ENCODE assay signal across 19 cellular contexts in the genomic region with DNA sequence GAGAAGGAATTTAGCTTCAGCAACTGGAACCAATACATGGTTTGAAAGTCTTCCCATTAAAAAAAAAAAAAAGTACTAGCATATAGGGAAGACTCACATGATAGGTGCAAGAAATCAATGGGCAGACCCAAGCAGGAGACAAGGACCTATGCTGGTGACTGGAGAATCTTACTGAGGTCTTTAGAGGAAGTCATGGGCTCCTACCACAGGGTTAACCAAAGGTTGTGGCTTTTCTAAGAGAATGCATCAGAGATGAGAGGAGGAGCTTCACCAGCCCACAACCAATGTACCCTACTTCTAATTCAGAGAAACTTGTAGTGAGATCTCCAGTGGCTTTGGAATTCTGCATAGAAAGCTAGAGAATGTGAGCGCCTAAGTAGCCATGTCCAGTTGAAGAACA.
DNase-seq lines count a peak whose midpoint lies in the region; ATAC-seq, FAIRE-seq and TF ChIP-seq lines count a peak whose summit lies in the region.
"Had no signal": no experiment of that assay in that cellular context is flagged by ENCODE, and none has a peak within 500 bp of the region (broad histone marks: within the 10 kb centered on the region; RNA-seq: fewer than 3 reads in every experiment).

No MANE protein-coding gene starts in this region.

- no peaks in the 10 kb centered on the region for H3K9me3 Mint-ChIP-seq in activated CD4-positive, alpha-beta T cell treated with anti-CD3 and anti-CD28 coated beads, Interleukin-2, amount 10 ng/mL, durations not matched to agents 24 days and 14 days
- H3K9me3 Mint-ChIP-seq in neural crest cell = no peaks in the 10 kb centered on the region
- H3K9me3 Mint-ChIP-seq in natural killer cell treated with Interleukin-12 subunit alpha and Interleukin-12 subunit beta and Interleukin-15 and Interleukin-18, amount 100 ng/mL, for 72 hours = peaks cover 13% of the 10 kb centered on the region
- H3K9me3 Mint-ChIP-seq: activated CD4-positive, alpha-beta T cell treated with anti-CD3 and anti-CD28 coated beads, Interleukin-2, amount 10 ng/mL, durations not matched to agents 7 days and 5 days; T-helper 2 cell treated with Interferon-gamma antibody and Interleukin-4, amounts not matched to agents 5 μg/mL and 100 μg/mL, for 36 hours had no signal

- H3K36me3 Mint-ChIP-seq in activated CD4-positive, alpha-beta T cell treated with anti-CD3 and anti-CD28 coated beads, Interleukin-2, amount 10 ng/mL, durations not matched to agents 24 days and 14 days (ENCODE audit: low read depth) = no peaks in the 10 kb centered on the region
- no peaks in the 10 kb centered on the region for H3K36me3 Mint-ChIP-seq in neural crest cell (ENCODE audit: low read depth)
- H3K36me3 Mint-ChIP-seq in natural killer cell treated with Interleukin-12 subunit alpha and Interleukin-12 subunit beta and Interleukin-15 and Interleukin-18, amount 100 ng/mL, for 72 hours = no peaks in the 10 kb centered on the region

- TF ChIP-seq CTCF in neural crest cell (conservative IDR thresholded peaks at IDR 0.05) = no peak

- DNase-seq in activated CD4-positive, alpha-beta T cell treated with anti-CD3 and anti-CD28 coated beads, Interleukin-2, amount 10 ng/mL, durations not matched to agents 24 days and 14 days = peak; percentile 57
- no peak for DNase-seq in activated CD4-positive, alpha-beta T cell treated with anti-CD3 and anti-CD28 coated beads for 48 hours
- DNase-seq in neural crest cell (ENCODE audit: low read depth, low spot score) = no peak
- DNase-seq in natural killer cell treated with Interleukin-12 subunit alpha and Interleukin-12 subunit beta and Interleukin-15 and Interleukin-18, amount 100 ng/mL, for 72 hours (ENCODE audit: low spot score) = no peak
- DNase-seq in nucleus accumbens (lab: John Stamatoyannopoulos, UW) = no peak
- no peak for DNase-seq in HTR-8/SVneo (ENCODE audit: insufficient read length, low spot score)
- DNase-seq: 8988T; activated CD4-positive, alpha-beta T cell treated with anti-CD3 and anti-CD28 coated beads, Interleukin-2, amount 10 ng/mL, durations not matched to agents 7 days and 5 days; activated T-cell treated with anti-CD3 and anti-CD28 coated beads, Interleukin-2, amount 50 U/mL, for 48 hours; DMS53; left ventricle myocardium inferior; NCI-H1694; ovary; SHP77 treated with DMSO at 0.1 percent for 48 hours; sigmoid colon had no signal

- intact Hi-C loops in activated CD4-positive, alpha-beta T cell treated with anti-CD3 and anti-CD28 coated beads, Interleukin-2, amount 10 ng/mL, durations not matched to agents 24 days and 14 days (cut with micrococcal nuclease) = no loop called here

- H3K27me3 Mint-ChIP-seq in activated CD4-positive, alpha-beta T cell treated with anti-CD3 and anti-CD28 coated beads, Interleukin-2, amount 10 ng/mL, durations not matched to agents 24 days and 14 days = no peaks in the 10 kb centered on the region
- H3K27me3 Mint-ChIP-seq in neural crest cell (ENCODE audit: low read depth) = no peaks in the 10 kb centered on the region
- H3K27me3 Mint-ChIP-seq in natural killer cell treated with Interleukin-12 subunit alpha and Interleukin-12 subunit beta and Interleukin-15 and Interleukin-18, amount 100 ng/mL, for 72 hours = no peaks in the 10 kb centered on the region
- H3K27me3 Mint-ChIP-seq: central memory CD8-positive, alpha-beta T cell had no signal

- ATAC-seq in GM21529 (IDR thresholded peaks at IDR 0.05; ENCODE audit: unreplicated experiment) (peak; percentile 60), HG03175 (IDR thresholded peaks at IDR 0.05; ENCODE audit: unreplicated experiment) (peak; percentile 78)
- ATAC-seq in natural killer cell treated with Interleukin-12 subunit alpha and Interleukin-12 subunit beta and Interleukin-15 and Interleukin-18, amount 100 ng/mL, for 72 hours = no peak

- FAIRE-seq in HTR-8/SVneo (lab: Jason Lieb, UNC) = no peak

- H3K27ac Mint-ChIP-seq in activated CD4-positive, alpha-beta T cell treated with anti-CD3 and anti-CD28 coated beads, Interleukin-2, amount 10 ng/mL, durations not matched to agents 24 days and 14 days = no peak overlapping the region
- peak overlapping the region; percentile 10 for H3K27ac Mint-ChIP-seq in neural crest cell (ENCODE audit: unreplicated experiment)
- no peak overlapping the region for H3K27ac Mint-ChIP-seq in natural killer cell treated with Interleukin-12 subunit alpha and Interleukin-12 subunit beta and Interleukin-15 and Interleukin-18, amount 100 ng/mL, for 72 hours
- H3K27ac Mint-ChIP-seq: activated CD4-positive, alpha-beta T cell treated with anti-CD3 and anti-CD28 coated beads, Interleukin-2, amount 10 ng/mL, durations not matched to agents 7 days and 5 days; T-helper 2 cell treated with Interferon-gamma antibody and Interleukin-4, amounts not matched to agents 5 μg/mL and 100 μg/mL, for 36 hours had no signal

- H3K4me1 Mint-ChIP-seq in activated CD4-positive, alpha-beta T cell treated with anti-CD3 and anti-CD28 coated beads, Interleukin-2, amount 10 ng/mL, durations not matched to agents 24 days and 14 days = peaks cover 4% of the 10 kb centered on the region
- H3K4me1 Mint-ChIP-seq in neural crest cell = peaks cover 46% of the 10 kb centered on the region
- H3K4me1 Mint-ChIP-seq in natural killer cell treated with Interleukin-12 subunit alpha and Interleukin-12 subunit beta and Interleukin-15 and Interleukin-18, amount 100 ng/mL, for 72 hours (ENCODE audit: low read depth in 2 of 2) = no peaks in the 10 kb centered on the region
- H3K4me1 Mint-ChIP-seq: central memory CD8-positive, alpha-beta T cell had no signal

- H3K4me3 Mint-ChIP-seq in activated CD4-positive, alpha-beta T cell treated with anti-CD3 and anti-CD28 coated beads, Interleukin-2, amount 10 ng/mL, durations not matched to agents 24 days and 14 days = no peak overlapping the region
- no peak overlapping the region for H3K4me3 Mint-ChIP-seq in neural crest cell
- no peak overlapping the region for H3K4me3 Mint-ChIP-seq in natural killer cell treated with Interleukin-12 subunit alpha and Interleukin-12 subunit beta and Interleukin-15 and Interleukin-18, amount 100 ng/mL, for 72 hours
- H3K4me3 Mint-ChIP-seq: activated CD4-positive, alpha-beta T cell treated with anti-CD3 and anti-CD28 coated beads, Interleukin-2, amount 10 ng/mL, durations not matched to agents 7 days and 5 days; central memory CD8-positive, alpha-beta T cell; T-helper 2 cell treated with Interferon-gamma antibody and Interleukin-4, amounts not matched to agents 5 μg/mL and 100 μg/mL, for 36 hours had no signal

Comparison
In these comparisons a context has a peak if more than half of its experiments do, and no peak if none do; other contexts are left out.
1. ATAC-seq: peak in GM21529 (single experiment) and HG03175 (single experiment); none in natural killer cell treated with Interleukin-12 subunit alpha and Interleukin-12 subunit beta and Interleukin-15 and Interleukin-18, amount 100 ng/mL, for 72 hours (0 of 2).